In genomic region chr20:34362502-34363061, GRCh38 we compare ENCODE assay signal across 8 cellular contexts. TPM values are rescaled to one million over a fixed set of nuclear protein-coding genes. Genes with fewer than 3 reads are reported as not detected.
A peak's percentile ranks its signal among the peaks of the same experiment; 100 is the strongest.
DNase-seq lines count a peak whose midpoint lies in the region; ATAC-seq and TF ChIP-seq lines count a peak whose summit lies in the region.

No MANE protein-coding gene starts in this region.

- H3K36me3 Mint-ChIP-seq in effector memory CD8-positive, alpha-beta T cell (ENCODE audit: insufficient read depth): peaks cover 3% of the 10 kb centered on the region
- peaks cover 9% of the 10 kb centered on the region for H3K36me3 Mint-ChIP-seq in progenitor cell of endocrine pancreas (ENCODE audit: insufficient read depth)

- H3K4me1 Mint-ChIP-seq in effector memory CD8-positive, alpha-beta T cell (ENCODE audit: low read depth in 2 of 2): peaks cover 25 to 38% of the 10 kb centered on the region in 2 donors
- H3K4me1 Mint-ChIP-seq in progenitor cell of endocrine pancreas (ENCODE audit: low read depth): peaks cover 32% of the 10 kb centered on the region

- TF ChIP-seq CTCF in progenitor cell of endocrine pancreas (IDR thresholded peaks at IDR 0.05; ENCODE audit: unreplicated experiment) (no peak), GM10266 (IDR thresholded peaks at IDR 0.05; ENCODE audit: control insufficient read depth, insufficient read depth, low read depth, missing control alignments) (no peak)

- no peaks in the 10 kb centered on the region for H3K9me3 Mint-ChIP-seq in effector memory CD8-positive, alpha-beta T cell
- H3K9me3 Mint-ChIP-seq in progenitor cell of endocrine pancreas (ENCODE audit: low read depth): no peaks in the 10 kb centered on the region

- in situ Hi-C loops in G401 (cut with HindIII; ENCODE audit: low sequenced_read_pairs): no loop called here

- no peaks in the 10 kb centered on the region for H3K27me3 Mint-ChIP-seq in effector memory CD8-positive, alpha-beta T cell
- no peaks in the 10 kb centered on the region for H3K27me3 Mint-ChIP-seq in progenitor cell of endocrine pancreas

- peak overlapping the region; percentile 96 to 98 for H3K27ac Mint-ChIP-seq in effector memory CD8-positive, alpha-beta T cell
- H3K27ac Mint-ChIP-seq in progenitor cell of endocrine pancreas: peak overlapping the region; percentile 98

- ATAC-seq in GM18517 (IDR thresholded peaks at IDR 0.05; ENCODE audit: unreplicated experiment) (peak; percentile 21), HG03159 (IDR thresholded peaks at IDR 0.05; ENCODE audit: unreplicated experiment) (no peak), GM18870 (IDR thresholded peaks at IDR 0.05; ENCODE audit: unreplicated experiment) (no peak)
- peak; percentile 3 for ATAC-seq in effector memory CD8-positive, alpha-beta T cell (replicated peaks)

- DNase-seq in NCI-H146 (lab: John Stamatoyannopoulos, UW) (peak; percentile 6), progenitor cell of endocrine pancreas (ENCODE audit: low spot score, unreplicated experiment) (no peak), GM10266 (ENCODE audit: extremely low spot score) (no peak), G401 (ENCODE audit: low spot score) (no peak)
- DNase-seq in effector memory CD8-positive, alpha-beta T cell: peak in 1 of 3 experiments; percentile 14

- peak overlapping the region; percentile 87 to 93 for H3K4me3 Mint-ChIP-seq in effector memory CD8-positive, alpha-beta T cell
- H3K4me3 Mint-ChIP-seq in progenitor cell of endocrine pancreas (ENCODE audit: low read depth): peak overlapping the region; percentile 96

RNA-seq across cellular contexts. Expression of gene ITCH, which starts 0.5 kb away (rescaled TPM):
- 83.9 and 85.5 TPM in 2 replicates for total RNA-seq in progenitor cell of endocrine pancreas
- total RNA-seq in G401 (2014; rRNA removed; shearing (Covaris generic)): 33.2 and 34.8 TPM in 2 replicates

RNA-seq across cellular contexts. Expression of gene AHCY, which starts 59.4 kb away (rescaled TPM):
- total RNA-seq in progenitor cell of endocrine pancreas: 328 and 329 TPM in 2 replicates
- 302 and 320 TPM in 2 replicates for total RNA-seq in G401 (2014; rRNA removed; shearing (Covaris generic))

Comparison
In these comparisons a context has a peak if more than half of its experiments do, and no peak if none do; other contexts are left out.
1. ATAC-seq: peak in GM18517 (single experiment) and effector memory CD8-positive, alpha-beta T cell (single experiment); none in HG03159 (single experiment) and GM18870 (single experiment).